In genomic region chr6:87907521-87907920, GRCh38 we compare ENCODE assay signal across 8 cellular contexts.
A peak's percentile ranks its signal among the peaks of the same experiment; 100 is the strongest.
DNase-seq lines count a peak whose midpoint lies in the region; ATAC-seq, FAIRE-seq and TF ChIP-seq lines count a peak whose summit lies in the region.

No MANE protein-coding gene starts in this region.

- DNase-seq in GM18507 (ENCODE audit: extremely low spot score, insufficient read length, low read depth) = no peak
- peak in 6 of 9 donors; percentile 7 to 38 (median 16) for DNase-seq in naive thymus-derived CD4-positive, alpha-beta T cell
- DNase-seq in DMS 273 (lab: John Stamatoyannopoulos, UW; ENCODE audit: unreplicated experiment) = no peak
- no peak for DNase-seq in DMS153 (lab: John Stamatoyannopoulos, UW)
- no peak for DNase-seq in D721Med (ENCODE audit: insufficient read length, low spot score)

- no peaks in the 10 kb centered on the region for H3K9me3 ChIP-seq in naive thymus-derived CD4-positive, alpha-beta T cell (ENCODE audit: control insufficient read depth in 2 of 3, low read length in 3 of 3)

- H3K27ac ChIP-seq in naive thymus-derived CD4-positive, alpha-beta T cell (ENCODE audit: low read depth, low read length) = no peak overlapping the region

- peaks cover 20% of the 10 kb centered on the region for H3K4me1 Mint-ChIP-seq in T-helper 1 cell treated with Interleukin-12 subunit alpha and Interleukin-12 subunit beta and Interleukin-4 antibody, amounts not matched to agents 30 μg/mL and 1 μg/mL, for 36 hours (ENCODE audit: low read depth)
- peaks cover 0 to 31% (median 21%) of the 10 kb centered on the region in 7 donors for H3K4me1 Mint-ChIP-seq in naive thymus-derived CD4-positive, alpha-beta T cell

- peak overlapping the region; percentile 24 for H3K4me3 Mint-ChIP-seq in T-helper 1 cell treated with Interleukin-12 subunit alpha and Interleukin-12 subunit beta and Interleukin-4 antibody, amounts not matched to agents 30 μg/mL and 1 μg/mL, for 36 hours
- peak overlapping the region in 3 of 10 donors; percentile 6 to 49 (median 10) for H3K4me3 Mint-ChIP-seq in naive thymus-derived CD4-positive, alpha-beta T cell

- FAIRE-seq in GM18507 (lab: Jason Lieb, UNC) (peak; percentile 85), D721Med (lab: Jason Lieb, UNC) (no peak)

- H3K9me3 Mint-ChIP-seq in T-helper 1 cell treated with Interleukin-12 subunit alpha and Interleukin-12 subunit beta and Interleukin-4 antibody, amounts not matched to agents 30 μg/mL and 1 μg/mL, for 36 hours = no peaks in the 10 kb centered on the region
- H3K9me3 Mint-ChIP-seq in naive thymus-derived CD4-positive, alpha-beta T cell = no peaks in the 10 kb centered on the region

- no peaks in the 10 kb centered on the region for H3K36me3 ChIP-seq in naive thymus-derived CD4-positive, alpha-beta T cell (ENCODE audit: control insufficient read depth in 2 of 3, insufficient read depth in 3 of 3, low read length in 3 of 3)

- TF ChIP-seq CTCF in D721Med (IDR thresholded peaks at IDR 0.05; ENCODE audit: insufficient read depth, missing control alignments) = no peak

- peak overlapping the region; percentile 61 for H3K27ac Mint-ChIP-seq in T-helper 1 cell treated with Interleukin-12 subunit alpha and Interleukin-12 subunit beta and Interleukin-4 antibody, amounts not matched to agents 30 μg/mL and 1 μg/mL, for 36 hours
- H3K27ac Mint-ChIP-seq in naive thymus-derived CD4-positive, alpha-beta T cell = peak overlapping the region in 1 of 9 donors; percentile 23

- no peaks in the 10 kb centered on the region for H3K27me3 ChIP-seq in naive thymus-derived CD4-positive, alpha-beta T cell (ENCODE audit: control insufficient read depth in 2 of 2, insufficient read depth in 2 of 2, low read length in 2 of 2)

- POLR2A ChIA-PET in naive thymus-derived CD4-positive, alpha-beta T cell (lab: Charles Lee) = no interaction called here

- no peak overlapping the region for H3K4me3 ChIP-seq in naive thymus-derived CD4-positive, alpha-beta T cell (ENCODE audit: low read length)

- H3K27me3 Mint-ChIP-seq in T-helper 1 cell treated with Interleukin-12 subunit alpha and Interleukin-12 subunit beta and Interleukin-4 antibody, amounts not matched to agents 30 μg/mL and 1 μg/mL, for 36 hours (ENCODE audit: low read depth) = peaks cover 57% of the 10 kb centered on the region
- peaks cover 0 to 49% (median 14%) of the 10 kb centered on the region in 5 donors for H3K27me3 Mint-ChIP-seq in naive thymus-derived CD4-positive, alpha-beta T cell

- intact Hi-C loops in naive thymus-derived CD4-positive, alpha-beta T cell (cut with micrococcal nuclease) = loop anchor here in 1 of 2 donors (2.0 kb wide), 1 partner anchor 209 kb away; no protein-coding TSS in a partner anchor

- no peaks in the 10 kb centered on the region for H3K36me3 Mint-ChIP-seq in T-helper 1 cell treated with Interleukin-12 subunit alpha and Interleukin-12 subunit beta and Interleukin-4 antibody, amounts not matched to agents 30 μg/mL and 1 μg/mL, for 36 hours (ENCODE audit: low read depth)
- H3K36me3 Mint-ChIP-seq in naive thymus-derived CD4-positive, alpha-beta T cell = peaks cover 0 to 2% (median 0%) of the 10 kb centered on the region in 5 donors

- H3K4me1 ChIP-seq in naive thymus-derived CD4-positive, alpha-beta T cell (ENCODE audit: control insufficient read depth in 2 of 2, insufficient read depth in 2 of 2, low read length in 2 of 2) = peaks cover 14 to 19% of the 10 kb centered on the region in 2 donors

- CTCF ChIA-PET in naive thymus-derived CD4-positive, alpha-beta T cell (lab: Charles Lee) = no interaction called here

- ATAC-seq in HG02870 (IDR thresholded peaks at IDR 0.05; ENCODE audit: unreplicated experiment) = peak; percentile 35
- ATAC-seq in naive thymus-derived CD4-positive, alpha-beta T cell = peak; percentile 61
- no peak for ATAC-seq in GM19328 (IDR thresholded peaks at IDR 0.05; ENCODE audit: unreplicated experiment)

Comparison
In these comparisons a context has a peak if more than half of its experiments do, and no peak if none do; other contexts are left out.
1. DNase-seq: peak in naive thymus-derived CD4-positive, alpha-beta T cell (6 of 9); none in GM18507 (single experiment), DMS 273 (single experiment), DMS153 (single experiment) and D721Med (single experiment).